1 cellular context compared by ENCODE assay signal in genomic region chr1:226309398-226310122, GRCh38.
A peak's percentile ranks its signal among the peaks of the same experiment; 100 is the strongest.
TF ChIP-seq lines count a peak whose summit lies in the region.

No MANE protein-coding gene starts in this region.

TF ChIP-seq in K562, 482 proteins besides CTCF, POLR2A, EP300 and RAD21 (continued from another document and continues in another):
- TF ChIP-seq ZBTB33 (CRISPR knock-in tag; IDR thresholded peaks at IDR 0.05): no peak
- TF ChIP-seq WHSC1 (IDR thresholded peaks at IDR 0.05; ENCODE audit: low read length): no peak
- TF ChIP-seq HMG20B (CRISPR knock-in tag; IDR thresholded peaks at IDR 0.05): no peak
- TF ChIP-seq HMGXB4 (CRISPR knock-in tag; IDR thresholded peaks at IDR 0.05): no peak
- TF ChIP-seq ZFP91 (CRISPR knock-in tag; IDR thresholded peaks at IDR 0.05): no peak
- TF ChIP-seq FOSL1 (tag; conservative IDR thresholded peaks at IDR 0.05): peak; percentile 44; the same call in 1 of the 2 replicates
- TF ChIP-seq KLF6 (CRISPR knock-in tag; IDR thresholded peaks at IDR 0.05; ENCODE audit: borderline replicate concordance): no peak
- no peak for TF ChIP-seq ARNT (IDR thresholded peaks at IDR 0.05)
- TF ChIP-seq SETDB1 (IDR thresholded peaks at IDR 0.05; ENCODE audit: low read length): no peak
- no peak for TF ChIP-seq ZHX1 (conservative IDR thresholded peaks at IDR 0.05; ENCODE audit: low read length)
- TF ChIP-seq HMGN3 (IDR thresholded peaks at IDR 0.05; ENCODE audit: borderline replicate concordance, extremely low read depth, insufficient read length, low read depth, low read length): no peak
- TF ChIP-seq ZC3H8 (IDR thresholded peaks at IDR 0.05): no peak
- TF ChIP-seq ZNF586 (CRISPR knock-in tag; conservative IDR thresholded peaks at IDR 0.05): no peak
- no peak; the same call in 1 of the 2 replicates for TF ChIP-seq FOXP1 (CRISPR knock-in tag; IDR thresholded peaks at IDR 0.05)
- TF ChIP-seq PHF21A (IDR thresholded peaks at IDR 0.05; ENCODE audit: borderline replicate concordance, low read depth): no peak
- TF ChIP-seq TBL1XR1 (IDR thresholded peaks at IDR 0.05; ENCODE audit: low read length in 2 of 2): 0 out of 4 replicates have a peak, but pooled peaks of 1 of the 2 experiments have one; percentile 3
- no peak for TF ChIP-seq SRSF7 (optimal IDR thresholded peaks at IDR 0.05; ENCODE audit: low read depth, low read length)
- TF ChIP-seq MLLT1 (IDR thresholded peaks at IDR 0.05): peak in 1 of 2 experiments; percentile 61; a peak in 1 of 4 replicates
- no peak for TF ChIP-seq ZNF518B (CRISPR knock-in tag; IDR thresholded peaks at IDR 0.05)
- TF ChIP-seq BCOR (IDR thresholded peaks at IDR 0.05): peak; percentile 17; the same call in 1 of the 2 replicates
- no peak for TF ChIP-seq OTX1 (CRISPR knock-in tag; IDR thresholded peaks at IDR 0.05)
- no peak for TF ChIP-seq ESRRB (CRISPR knock-in tag; IDR thresholded peaks at IDR 0.05; ENCODE audit: borderline replicate concordance)
- no peak for TF ChIP-seq MED1 (CRISPR knock-in tag; IDR thresholded peaks at IDR 0.05; ENCODE audit: borderline replicate concordance)
- no peak for TF ChIP-seq CC2D1A (IDR thresholded peaks at IDR 0.05)
- no peak for TF ChIP-seq ZNF121 (CRISPR knock-in tag; conservative IDR thresholded peaks at IDR 0.05)
- TF ChIP-seq ETS2 (tag; IDR thresholded peaks at IDR 0.05; ENCODE audit: borderline replicate concordance, poor library complexity, severe bottlenecking): no peak
- 0 out of 2 replicates have a peak, but pooled peaks have one; percentile 8 for TF ChIP-seq E2F3 (CRISPR knock-in tag; IDR thresholded peaks at IDR 0.05)
- no peak for TF ChIP-seq TAL1 (IDR thresholded peaks at IDR 0.05)
- TF ChIP-seq MIER1 (IDR thresholded peaks at IDR 0.05; ENCODE audit: low read depth): no peak
- no peak for TF ChIP-seq SNRNP70 (optimal IDR thresholded peaks at IDR 0.05; ENCODE audit: low read depth, low read length)
- no peak for TF ChIP-seq PCBP1 (IDR thresholded peaks at IDR 0.05; ENCODE audit: low read depth, low read length, poor library complexity, severe bottlenecking)
- TF ChIP-seq PHF20 (IDR thresholded peaks at IDR 0.05; ENCODE audit: partially characterized antibody): no peak
- 0 out of 2 replicates have a peak, but pooled peaks have one; percentile 72 for TF ChIP-seq ZNF830 (CRISPR knock-in tag; IDR thresholded peaks at IDR 0.05)
- no peak for TF ChIP-seq PHB2 (IDR thresholded peaks at IDR 0.05; ENCODE audit: low read depth)
- no peak for TF ChIP-seq C11orf30 (IDR thresholded peaks at IDR 0.05; ENCODE audit: low read depth)
- TF ChIP-seq BMI1 (IDR thresholded peaks at IDR 0.05; ENCODE audit: low read length): no peak
- TF ChIP-seq CBX1 (IDR thresholded peaks at IDR 0.05; ENCODE audit: low read depth): peak; percentile 18; the same call in 1 of the 2 replicates
- TF ChIP-seq ZNF277 (CRISPR knock-in tag; IDR thresholded peaks at IDR 0.05; ENCODE audit: borderline replicate concordance): no peak
- TF ChIP-seq ASH1L (IDR thresholded peaks at IDR 0.05; ENCODE audit: borderline replicate concordance, low read depth, partially characterized antibody): no peak
- no peak for TF ChIP-seq ZSCAN32 (CRISPR knock-in tag; IDR thresholded peaks at IDR 0.05)
- TF ChIP-seq THRB (CRISPR knock-in tag; conservative IDR thresholded peaks at IDR 0.05): no peak
- TF ChIP-seq JUNB (CRISPR knock-in tag; conservative IDR thresholded peaks at IDR 0.05): no peak
- TF ChIP-seq ZEB2 (IDR thresholded peaks at IDR 0.05): no peak
